13 cellular contexts compared by ENCODE assay signal in genomic region chr10:6214612-6215011, GRCh38. TPM values are rescaled to one million over a fixed set of nuclear protein-coding genes. Genes with fewer than 3 reads are reported as not detected.
DNase-seq lines count a peak whose midpoint lies in the region; ATAC-seq and TF ChIP-seq lines count a peak whose summit lies in the region.
"Had no signal": no experiment of that assay in that cellular context is flagged by ENCODE, and none has a peak within 500 bp of the region (broad histone marks: within the 10 kb centered on the region; RNA-seq: fewer than 3 reads in every experiment).

No MANE protein-coding gene starts in this region.

- no peak overlapping the region for H2AK5ac ChIP-seq in trophoblast cell (ENCODE audit: low read length)

- no peak overlapping the region for H3K4me3 Mint-ChIP-seq in T-helper 17 cell
- H3K4me3 Mint-ChIP-seq: CD14-positive monocyte, H9, IgD-negative memory B cell had no signal

- H3K9me3 ChIP-seq in T-helper 17 cell (ENCODE audit: control insufficient read depth, low read length, poor library complexity, severe bottlenecking) (no peaks in the 10 kb centered on the region), trophoblast cell (ENCODE audit: insufficient read depth, low read depth, low read length) (no peaks in the 10 kb centered on the region), thoracic aorta (no peaks in the 10 kb centered on the region), right lobe of liver (no peaks in the 10 kb centered on the region)

- no peak for TF ChIP-seq POLR2A in right lobe of liver (IDR thresholded peaks at IDR 0.05)

- peak overlapping the region; percentile 37 for H3K27ac Mint-ChIP-seq in T-helper 17 cell
- H3K27ac Mint-ChIP-seq: IgD-negative memory B cell had no signal

- H3K36me3 Mint-ChIP-seq in T-helper 17 cell (ENCODE audit: low read depth) = peaks cover 8% of the 10 kb centered on the region

- no peak overlapping the region for H3K4me3 ChIP-seq in dorsolateral prefrontal cortex
- H3K4me3 ChIP-seq in trophoblast cell (ENCODE audit: low read depth, low read length) = no peak overlapping the region
- H3K4me3 ChIP-seq in thoracic aorta = no peak overlapping the region
- no peak overlapping the region for H3K4me3 ChIP-seq in right lobe of liver
- no peak overlapping the region for H3K4me3 ChIP-seq in foreskin fibroblast (ENCODE audit: low read depth in 1 of 2, low read length in 2 of 2)
- H3K4me3 ChIP-seq: GM12878 had no signal

- no peak for TF ChIP-seq CTCF in dorsolateral prefrontal cortex (IDR thresholded peaks at IDR 0.05 in 54 of 56, conservative IDR thresholded peaks at IDR 0.05 in 2 of 56; ENCODE audit: low read depth in 1 of 56, partially characterized antibody in 56 of 56)
- no peak for TF ChIP-seq CTCF in thoracic aorta (IDR thresholded peaks at IDR 0.05)
- TF ChIP-seq CTCF in right lobe of liver (IDR thresholded peaks at IDR 0.05) = no peak
- TF ChIP-seq CTCF in foreskin fibroblast (IDR thresholded peaks at IDR 0.05; ENCODE audit: low read depth, low read length) = no peak

- peaks cover 8% of the 10 kb centered on the region for H3K79me2 ChIP-seq in trophoblast cell (ENCODE audit: control insufficient read depth, insufficient read depth, low read length, poor library complexity)

- H3K27ac ChIP-seq in dorsolateral prefrontal cortex (peak overlapping the region in 32 of 59 donors; percentile 0 to 88 (median 39)), trophoblast cell (ENCODE audit: low read depth, low read length) (no peak overlapping the region), thoracic aorta (peak overlapping the region; percentile 49 to 72), right lobe of liver (no peak overlapping the region)

- DNase-seq in T-helper 17 cell = no peak
- no peak for DNase-seq in dorsolateral prefrontal cortex
- no peak for DNase-seq in trophoblast cell
- no peak for DNase-seq in thoracic aorta (ENCODE audit: low spot score)
- DNase-seq in right lobe of liver = no peak
- DNase-seq in foreskin fibroblast = no peak
- DNase-seq in islet precursor cell = no peak
- DNase-seq: DMS53, GOT3, H9 had no signal

- no peak overlapping the region for H2BK12ac ChIP-seq in trophoblast cell (ENCODE audit: low read length)

- H3K27me3 Mint-ChIP-seq in T-helper 17 cell = no peaks in the 10 kb centered on the region
- H3K27me3 Mint-ChIP-seq: IgD-negative memory B cell had no signal

- no peak overlapping the region for H4K91ac ChIP-seq in trophoblast cell (ENCODE audit: low read depth, low read length)

- peaks cover 32% of the 10 kb centered on the region for H3K4me1 Mint-ChIP-seq in T-helper 17 cell

- H3K14ac ChIP-seq in trophoblast cell (ENCODE audit: low read length) = no peak overlapping the region

- no peak overlapping the region for H3K4ac ChIP-seq in trophoblast cell (ENCODE audit: low read depth, low read length)

- H3K36me3 ChIP-seq in trophoblast cell (ENCODE audit: control insufficient read depth in 1 of 2, insufficient read depth in 2 of 2, low read length in 2 of 2) (peaks cover 67% of the 10 kb centered on the region in 2 experiments), thoracic aorta (peaks cover 61% of the 10 kb centered on the region), right lobe of liver (peaks cover 0 to 43% (median 14%) of the 10 kb centered on the region in 4 donors)

- H2BK120ac ChIP-seq in trophoblast cell (ENCODE audit: insufficient read depth, low read length, poor library complexity) = no peak overlapping the region

- H3K4me1 ChIP-seq in trophoblast cell (ENCODE audit: control insufficient read depth in 1 of 2, insufficient read depth in 2 of 2, low read length in 2 of 2) (peaks cover 12 to 24% of the 10 kb centered on the region in 2 experiments), thoracic aorta (ENCODE audit: control insufficient read depth in 1 of 2, low read depth in 2 of 2) (peaks cover 17 to 59% of the 10 kb centered on the region in 2 donors), right lobe of liver (no peaks in the 10 kb centered on the region)

- H3K9ac ChIP-seq in trophoblast cell (ENCODE audit: low read length) = no peak overlapping the region

- H2AFZ ChIP-seq in trophoblast cell (ENCODE audit: insufficient read depth, low read length, poor library complexity) = no peak overlapping the region

- H4K12ac ChIP-seq in trophoblast cell (ENCODE audit: low read depth, low read length) = no peak overlapping the region

- H3K4me2 ChIP-seq in trophoblast cell (ENCODE audit: low read length) = no peak overlapping the region

- no CpG with 5 or more reads among the region's 7 CpGs for WGBS in trophoblast cell (ENCODE audit: extremely low coverage, insufficient coverage, insufficient read length)
- WGBS in right lobe of liver (ENCODE audit: insufficient coverage, low coverage, low lambda C conversion rate, missing lambda C conversion rate) = 86% methylated on average over 5 of the region's 7 CpGs

- H3K18ac ChIP-seq in trophoblast cell (ENCODE audit: low read length) = peak overlapping the region; percentile 38

- intact Hi-C loops in dorsolateral prefrontal cortex (cut with DNase I) (loop anchor here in 1 of 2 donors (5.0 kb wide), 1 partner anchor 38 kb away; no protein-coding TSS in a partner anchor), right lobe of liver (cut with DNase I) (no loop called here)

- H3K27me3 ChIP-seq in dorsolateral prefrontal cortex = no peaks in the 10 kb centered on the region
- no peaks in the 10 kb centered on the region for H3K27me3 ChIP-seq in trophoblast cell (ENCODE audit: insufficient read depth, low read length)
- H3K27me3 ChIP-seq in thoracic aorta (replicated peaks; ENCODE audit: insufficient read depth) = no peaks in the 10 kb centered on the region
- no peaks in the 10 kb centered on the region for H3K27me3 ChIP-seq in right lobe of liver

- ATAC-seq in T-helper 17 cell (no peak), thoracic aorta (ENCODE audit: insufficient number of reproducible peaks, low FRiP score, low read depth) (no peak), right lobe of liver (no peak)

- H4K8ac ChIP-seq in trophoblast cell (ENCODE audit: low read depth, low read length) = no peak overlapping the region

- H2BK5ac ChIP-seq in trophoblast cell (ENCODE audit: low read depth, low read length, poor library complexity) = no peak overlapping the region

- H3K23ac ChIP-seq in trophoblast cell (ENCODE audit: low read length) = no peak overlapping the region

- H3K79me1 ChIP-seq in trophoblast cell (ENCODE audit: low read length) = peaks cover 7% of the 10 kb centered on the region

RNA-seq across cellular contexts. Expression of gene PFKFB3, which starts 11.9 kb away (rescaled TPM):
- total RNA-seq in T-helper 17 cell (100 to 1,000 TPM in 1 of 2 donors, 10 to 100 TPM in 1; 93.3 to 146 TPM), dorsolateral prefrontal cortex (100 to 1,000 TPM in 97 of 120 experiments, 10 to 100 TPM in 23; 82.4 to 323 (median 122) TPM), thoracic aorta (100 to 1,000 TPM; 151 to 311 TPM), right lobe of liver (10 to 100 TPM in 4 of 6 experiments, 1 to 10 TPM in 2; 6.8 to 57.8 (median 20.8) TPM)
- 45.0 and 46.4 TPM in 2 replicates for polyA plus RNA-seq in trophoblast cell (2013)

Comparison
In these comparisons a context has a peak if more than half of its experiments do, and no peak if none do; other contexts are left out.
1. H3K27ac ChIP-seq: peak in dorsolateral prefrontal cortex (32 of 59) and thoracic aorta (2 of 2); none in trophoblast cell (single experiment) and right lobe of liver (0 of 3).